ENCODE assay signal across 23 cellular contexts in the genomic region with DNA sequence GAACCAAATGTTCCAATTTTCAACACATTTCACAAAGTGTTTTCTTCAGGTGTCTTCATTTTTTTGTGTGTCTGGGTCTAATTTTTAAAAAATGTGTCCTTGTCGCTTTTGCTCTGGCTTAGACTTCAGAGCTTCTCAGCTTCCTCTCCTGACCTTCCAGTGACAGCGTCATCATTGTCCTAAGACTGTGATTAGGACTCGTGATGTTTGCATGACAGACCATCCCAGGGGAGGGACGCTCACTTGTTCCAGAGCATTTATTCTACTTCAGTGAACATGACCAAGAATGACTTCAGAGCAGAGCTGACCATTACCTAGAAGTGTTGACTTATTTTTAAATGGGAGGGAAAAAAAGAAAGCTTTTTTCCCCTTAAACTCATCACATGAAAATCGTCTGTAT.
"Had no signal": no experiment of that assay in that cellular context is flagged by ENCODE, and none has a peak within 500 bp of the region (broad histone marks: within the 10 kb centered on the region; RNA-seq: fewer than 3 reads in every experiment).

No MANE protein-coding gene starts in this region.

- H3K4me1 Mint-ChIP-seq: activated naive CD8-positive, alpha-beta T cell treated with anti-CD3 and anti-CD28 coated beads, Interleukin-2, amount 50 U/mL, for 24 hours; naive B cell; stimulated activated effector memory CD8-positive, alpha-beta T cell treated with anti-CD3 and anti-CD28 coated beads, Interleukin-12 subunit alpha, Interleukin-12 subunit beta, amount 100 ng/mL, for 72 hours; stimulated activated naive CD8-positive, alpha-beta T cell treated with anti-CD3 and anti-CD28 coated beads, Interleukin-15, amount 100 ng/mL, for 72 hours had no signal

- H3K4me3 Mint-ChIP-seq: activated CD4-positive, alpha-beta memory T cell treated with anti-CD3 and anti-CD28 coated beads for 36 hours; activated naive CD8-positive, alpha-beta T cell treated with anti-CD3 and anti-CD28 coated beads, Interleukin-2, amount 50 U/mL, for 24 hours; naive B cell; stimulated activated effector memory CD8-positive, alpha-beta T cell treated with anti-CD3 and anti-CD28 coated beads, Interleukin-12 subunit alpha, Interleukin-12 subunit beta, amount 100 ng/mL, for 72 hours; stimulated activated naive CD8-positive, alpha-beta T cell treated with anti-CD3 and anti-CD28 coated beads, Interleukin-15, amount 100 ng/mL, for 72 hours; T-helper 1 cell treated with Interleukin-12 subunit alpha and Interleukin-12 subunit beta and Interleukin-4 antibody, amounts not matched to agents 30 μg/mL and 1 μg/mL, for 36 hours had no signal

- H3K9me3 ChIP-seq: body of pancreas, lower lobe of right lung, right atrium auricular region, suprapubic skin, uterus had no signal

- H3K27me3 ChIP-seq: body of pancreas, right atrium auricular region, suprapubic skin, uterus had no signal

- H3K27me3 Mint-ChIP-seq: stimulated activated naive CD8-positive, alpha-beta T cell treated with anti-CD3 and anti-CD28 coated beads, Interleukin-15, amount 100 ng/mL, for 72 hours had no signal

- H3K4me3 ChIP-seq: body of pancreas, lower lobe of right lung, right atrium auricular region, skin epidermis, suprapubic skin, uterus had no signal

- H3K9me3 Mint-ChIP-seq: activated CD4-positive, alpha-beta memory T cell treated with anti-CD3 and anti-CD28 coated beads for 36 hours; activated naive CD8-positive, alpha-beta T cell treated with anti-CD3 and anti-CD28 coated beads, Interleukin-2, amount 50 U/mL, for 24 hours; naive B cell; stimulated activated effector memory CD8-positive, alpha-beta T cell treated with anti-CD3 and anti-CD28 coated beads, Interleukin-12 subunit alpha, Interleukin-12 subunit beta, amount 100 ng/mL, for 72 hours; stimulated activated naive CD8-positive, alpha-beta T cell treated with anti-CD3 and anti-CD28 coated beads, Interleukin-15, amount 100 ng/mL, for 72 hours; T-helper 1 cell treated with Interleukin-12 subunit alpha and Interleukin-12 subunit beta and Interleukin-4 antibody, amounts not matched to agents 30 μg/mL and 1 μg/mL, for 36 hours had no signal

- ATAC-seq: activated naive CD8-positive, alpha-beta T cell treated with anti-CD3 and anti-CD28 coated beads, Interleukin-2, amount 50 U/mL, for 24 hours; body of pancreas; left lobe of liver; lower lobe of right lung; stimulated activated effector memory CD8-positive, alpha-beta T cell treated with anti-CD3 and anti-CD28 coated beads, Interleukin-12 subunit alpha, Interleukin-12 subunit beta, amount 100 ng/mL, for 72 hours; stimulated activated naive CD8-positive, alpha-beta T cell treated with anti-CD3 and anti-CD28 coated beads, Interleukin-15, amount 100 ng/mL, for 72 hours had no signal

- H3K27ac ChIP-seq: body of pancreas, epithelial cell of prostate, lower lobe of right lung, right atrium auricular region, skin epidermis, suprapubic skin, uterus had no signal

- H3K27ac Mint-ChIP-seq: activated CD4-positive, alpha-beta memory T cell treated with anti-CD3 and anti-CD28 coated beads for 36 hours; activated naive CD8-positive, alpha-beta T cell treated with anti-CD3 and anti-CD28 coated beads, Interleukin-2, amount 50 U/mL, for 24 hours; stimulated activated effector memory CD8-positive, alpha-beta T cell treated with anti-CD3 and anti-CD28 coated beads, Interleukin-12 subunit alpha, Interleukin-12 subunit beta, amount 100 ng/mL, for 72 hours; stimulated activated naive CD8-positive, alpha-beta T cell treated with anti-CD3 and anti-CD28 coated beads, Interleukin-15, amount 100 ng/mL, for 72 hours; T-helper 1 cell treated with Interleukin-12 subunit alpha and Interleukin-12 subunit beta and Interleukin-4 antibody, amounts not matched to agents 30 μg/mL and 1 μg/mL, for 36 hours had no signal

- DNase-seq: activated CD4-positive, alpha-beta memory T cell treated with anti-CD3 and anti-CD28 coated beads for 36 hours; activated CD4-positive, alpha-beta T cell treated with anti-CD3 and anti-CD28 coated beads for 48 hours; activated effector memory CD4-positive, alpha-beta T cell treated with anti-CD3 and anti-CD28 coated beads, Interleukin-2, amount 50 U/mL, for 16 hours; activated naive CD4-positive, alpha-beta T cell treated with anti-CD3 and anti-CD28 coated beads, Interleukin-2, amount 50 U/mL, for 16 hours; activated naive CD8-positive, alpha-beta T cell treated with anti-CD3 and anti-CD28 coated beads, Interleukin-2, amount 50 U/mL, for 24 hours; activated T-cell treated with anti-CD3 and anti-CD28 coated beads, Interleukin-2, amount 50 U/mL, for 48 hours; anterior cingulate cortex; body of pancreas; foreskin fibroblast; kidney; lower lobe of right lung; naive B cell; stimulated activated CD4-positive, alpha-beta T cell treated with anti-CD3 and anti-CD28 coated beads, Interleukin-2, amount 100 ng/mL, for 24 hours; stimulated activated naive CD8-positive, alpha-beta T cell treated with anti-CD3 and anti-CD28 coated beads, Interleukin-15, amount 100 ng/mL, for 72 hours; T1000; uterus had no signal

- H3K36me3 ChIP-seq: lower lobe of right lung, right atrium auricular region, suprapubic skin, uterus had no signal

- H3K4me1 ChIP-seq: body of pancreas, right atrium auricular region, uterus had no signal

- H3K36me3 Mint-ChIP-seq: activated CD4-positive, alpha-beta memory T cell treated with anti-CD3 and anti-CD28 coated beads for 36 hours; naive B cell; stimulated activated effector memory CD8-positive, alpha-beta T cell treated with anti-CD3 and anti-CD28 coated beads, Interleukin-12 subunit alpha, Interleukin-12 subunit beta, amount 100 ng/mL, for 72 hours had no signal
